8 cellular contexts compared by ENCODE assay signal in genomic region chr1:155940531-155940992, GRCh38. TPM values are rescaled to one million over a fixed set of nuclear protein-coding genes. Genes with fewer than 3 reads are reported as not detected.
DNase-seq lines count a peak whose midpoint lies in the region; ATAC-seq lines count a peak whose summit lies in the region.

No MANE protein-coding gene starts in this region.

- intact Hi-C loops in dendritic cell treated with granulocyte-macrophage colony-stimulating factor and Interleukin-4, amounts not matched to agents 40 ng/mL and 50 ng/mL, for 4 days (cut with micrococcal nuclease): loop anchor here (5.0 kb wide), 1 partner anchor 37 kb away; the partner anchor contains the start of gene ARHGEF2

- no peak overlapping the region for H3K4me3 Mint-ChIP-seq in dendritic cell treated with granulocyte-macrophage colony-stimulating factor and Interleukin-4, amounts not matched to agents 40 ng/mL and 50 ng/mL, for 4 days

- peak overlapping the region; percentile 81 for H3K27ac Mint-ChIP-seq in dendritic cell treated with granulocyte-macrophage colony-stimulating factor and Interleukin-4, amounts not matched to agents 40 ng/mL and 50 ng/mL, for 4 days

- no peaks in the 10 kb centered on the region for H3K27me3 Mint-ChIP-seq in dendritic cell treated with granulocyte-macrophage colony-stimulating factor and Interleukin-4, amounts not matched to agents 40 ng/mL and 50 ng/mL, for 4 days

- no peak for ATAC-seq in GM21529 (IDR thresholded peaks at IDR 0.05; ENCODE audit: unreplicated experiment)
- ATAC-seq in HG03196 (IDR thresholded peaks at IDR 0.05; ENCODE audit: unreplicated experiment): no peak

- peak; percentile 19 for DNase-seq in NCI-H2107 (lab: John Stamatoyannopoulos, UW)
- DNase-seq in NCI-H2107 treated with DMSO at 0.1 percent for 48 hours (lab: John Stamatoyannopoulos, UW; ENCODE audit: unreplicated experiment): no peak
- peak; percentile 56 for DNase-seq in RPMI7951 (ENCODE audit: low read depth)
- DNase-seq in myocyte (ENCODE audit: low read depth): peak; percentile 45
- DNase-seq in midbrain (lab: John Stamatoyannopoulos, UW): no peak

- no peaks in the 10 kb centered on the region for H3K9me3 Mint-ChIP-seq in dendritic cell treated with granulocyte-macrophage colony-stimulating factor and Interleukin-4, amounts not matched to agents 40 ng/mL and 50 ng/mL, for 4 days

- H3K4me1 Mint-ChIP-seq in dendritic cell treated with granulocyte-macrophage colony-stimulating factor and Interleukin-4, amounts not matched to agents 40 ng/mL and 50 ng/mL, for 4 days (ENCODE audit: low read depth): peaks cover 60% of the 10 kb centered on the region

- peaks cover 17% of the 10 kb centered on the region for H3K36me3 Mint-ChIP-seq in dendritic cell treated with granulocyte-macrophage colony-stimulating factor and Interleukin-4, amounts not matched to agents 40 ng/mL and 50 ng/mL, for 4 days (ENCODE audit: low read depth)

RNA-seq across cellular contexts. Expression of gene RXFP4, which starts 0.9 kb away (rescaled TPM):
- total RNA-seq in RPMI7951 (2014; rRNA removed; shearing (Covaris generic)): not detected in 2 replicates
- not detected in 2 replicates for total RNA-seq in myocyte
- 0.35 TPM for polyA plus RNA-seq in myocyte (2012)

RNA-seq across cellular contexts. Expression of gene KHDC4, which starts 6.3 kb away (rescaled TPM):
- 27.0 and 28.6 TPM in 2 replicates for total RNA-seq in RPMI7951 (2014; rRNA removed; shearing (Covaris generic))
- total RNA-seq in myocyte: 50.6 and 54.2 TPM in 2 replicates
- 32.6 TPM for polyA plus RNA-seq in myocyte (2012)

RNA-seq across cellular contexts. Expression of gene RIT1, which starts 29.4 kb away (rescaled TPM):
- total RNA-seq in RPMI7951 (2014; rRNA removed; shearing (Covaris generic)): 24.9 and 34.8 TPM in 2 replicates
- 66.8 and 72.0 TPM in 2 replicates for total RNA-seq in myocyte
- 68.7 TPM for polyA plus RNA-seq in myocyte (2012)

RNA-seq across cellular contexts. Expression of gene ARHGEF2, which starts 37.8 kb away (rescaled TPM):
- total RNA-seq in RPMI7951 (2014; rRNA removed; shearing (Covaris generic)): 54.3 and 65.5 TPM in 2 replicates
- total RNA-seq in myocyte: 361 and 478 TPM in 2 replicates
- 214 TPM for polyA plus RNA-seq in myocyte (2012)

Comparison
In these comparisons a context has a peak if more than half of its experiments do, and no peak if none do; other contexts are left out.
1. DNase-seq: peak in NCI-H2107 (single experiment), RPMI7951 (single experiment) and myocyte (single experiment); none in NCI-H2107 treated with DMSO at 0.1 percent for 48 hours (single experiment) and midbrain (single experiment).